17 cellular contexts compared by ENCODE assay signal in genomic region chr21:15895142-15896106, GRCh38.
A peak's percentile ranks its signal among the peaks of the same experiment; 100 is the strongest.
DNase-seq lines count a peak whose midpoint lies in the region; ATAC-seq and FAIRE-seq lines count a peak whose summit lies in the region.
"Had no signal": no experiment of that assay in that cellular context is flagged by ENCODE, and none has a peak within 500 bp of the region (broad histone marks: within the 10 kb centered on the region; RNA-seq: fewer than 3 reads in every experiment).

No MANE protein-coding gene starts in this region.

- in situ Hi-C loops in ACHN (cut with HindIII; ENCODE audit: low pct_ligation_motif_present, low pct_unique_long_range_greater_than_20kb, low sequenced_read_pairs): no loop called here

- FAIRE-seq in RCC 7860 (lab: Jason Lieb, UNC): peak; percentile 87

- DNase-seq in ACHN (peak; percentile 86), RCC 7860 (ENCODE audit: low spot score) (peak; percentile 61), fibroblast of gingiva (ENCODE audit: low read depth) (peak; percentile 6), myocyte (ENCODE audit: low read depth) (peak; percentile 9), T1000 (lab: John Stamatoyannopoulos, UW) (no peak), NCI-H510A (lab: John Stamatoyannopoulos, UW) (no peak), GM19240 (ENCODE audit: insufficient read length, low spot score) (no peak)
- DNase-seq: activated CD4-positive, alpha-beta T cell treated with anti-CD3 and anti-CD28 coated beads, Interleukin-2, amount 10 ng/mL, durations not matched to agents 7 days and 5 days; activated naive CD8-positive, alpha-beta T cell treated with anti-CD3 and anti-CD28 coated beads for 36 hours; Calu3; glutamatergic neuron; left ventricle myocardium inferior; mucosa of descending colon; Right ventricle myocardium superior; spleen had no signal

- ATAC-seq in HG03442 (IDR thresholded peaks at IDR 0.05; ENCODE audit: unreplicated experiment): no peak
- ATAC-seq: activated T-helper 17 cell treated with anti-CD3 and anti-CD28 coated beads, Interleukin-2, amount 50 U/mL, for 72 hours; mucosa of descending colon had no signal

Comparison
In these comparisons a context has a peak if more than half of its experiments do, and no peak if none do; other contexts are left out.
1. DNase-seq: peak in ACHN (single experiment), RCC 7860 (single experiment), fibroblast of gingiva (single experiment) and myocyte (single experiment); none in T1000 (single experiment), NCI-H510A (single experiment) and GM19240 (single experiment).